13 cellular contexts compared by ENCODE assay signal in the genomic region with DNA sequence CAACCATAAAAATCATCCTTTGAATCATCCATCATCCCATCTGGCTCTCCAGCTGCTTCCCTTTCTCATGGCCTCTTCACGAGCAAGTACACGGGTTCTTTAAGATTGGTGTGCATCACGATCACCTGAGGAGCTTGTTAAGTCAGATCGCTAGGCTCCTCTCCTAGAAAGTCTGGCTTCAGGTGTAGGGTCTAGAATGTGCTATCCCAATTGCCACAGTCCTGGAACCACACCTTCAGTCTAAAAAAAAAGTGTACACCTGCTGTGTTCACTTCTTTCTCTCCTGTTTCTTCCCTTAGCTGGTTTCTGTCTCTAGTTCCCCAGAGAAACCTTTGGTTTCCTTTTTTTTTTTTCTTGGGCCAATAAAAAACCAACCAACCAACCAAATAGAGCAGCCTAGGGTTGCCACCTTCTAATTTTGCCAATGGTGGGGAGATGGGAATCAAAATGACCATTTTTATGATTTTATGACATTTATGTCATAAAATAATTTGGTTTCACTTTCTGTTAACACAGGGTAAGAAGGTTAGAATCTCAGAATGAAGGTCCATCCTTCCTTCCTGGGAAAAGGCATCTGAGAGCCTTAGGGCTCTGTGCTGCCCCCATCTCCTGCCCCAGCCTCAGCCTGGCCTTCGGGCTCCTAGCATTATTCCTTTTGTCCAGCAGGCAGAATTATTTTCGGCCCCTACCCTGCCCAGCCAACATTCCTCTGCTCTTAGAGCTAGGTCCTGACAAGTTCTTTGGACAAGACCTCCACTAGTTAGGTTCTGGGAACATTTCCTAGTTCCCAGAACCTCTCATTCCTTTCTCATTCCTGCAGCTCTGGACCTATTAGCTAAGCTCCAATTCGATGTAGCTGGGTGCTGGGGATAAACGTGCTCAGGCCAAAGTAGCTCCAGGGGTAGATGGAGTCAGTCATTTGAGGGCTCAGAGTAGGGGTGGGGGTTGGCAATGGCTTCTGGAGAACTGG. TPM values are rescaled to one million over a fixed set of nuclear protein-coding genes. Genes with fewer than 3 reads are reported as not detected.
DNase-seq lines count a peak whose midpoint lies in the region; ATAC-seq, FAIRE-seq and TF ChIP-seq lines count a peak whose summit lies in the region.
"Had no signal": no experiment of that assay in that cellular context is flagged by ENCODE, and none has a peak within 500 bp of the region (broad histone marks: within the 10 kb centered on the region; RNA-seq: fewer than 3 reads in every experiment).

No MANE protein-coding gene starts in this region.

- intact Hi-C loops in activated CD4-positive, alpha-beta T cell treated with anti-CD3 and anti-CD28 coated beads for 36 hours (cut with DNase I, micrococcal nuclease) = loop anchor here (2.0 to 10.0 kb wide), 4 partner anchors 243 to 417 kb away; a partner anchor contains a TSS
- intact Hi-C loops in psoas muscle (cut with DNase I) = loop anchor here in 1 of 2 donors (10.0 kb wide), 1 partner anchor 343 kb away; a partner anchor contains a TSS

- peaks cover 38% of the 10 kb centered on the region for H3K4me1 Mint-ChIP-seq in activated CD4-positive, alpha-beta T cell treated with anti-CD3 and anti-CD28 coated beads for 36 hours

- H3K36me3 Mint-ChIP-seq in activated CD4-positive, alpha-beta T cell treated with anti-CD3 and anti-CD28 coated beads for 36 hours (ENCODE audit: low read depth) = no peaks in the 10 kb centered on the region

- no peak overlapping the region for H3K4me3 Mint-ChIP-seq in activated CD4-positive, alpha-beta T cell treated with anti-CD3 and anti-CD28 coated beads for 36 hours

- FAIRE-seq in HTR-8/SVneo (lab: Jason Lieb, UNC) = no peak
- FAIRE-seq: astrocyte had no signal

- no peaks in the 10 kb centered on the region for H3K36me3 ChIP-seq in psoas muscle (ENCODE audit: insufficient read depth in 1 of 2, low read depth in 1 of 2)
- H3K36me3 ChIP-seq: thyroid gland had no signal

- peak overlapping the region; percentile 70 for H3K27ac Mint-ChIP-seq in activated CD4-positive, alpha-beta T cell treated with anti-CD3 and anti-CD28 coated beads for 36 hours

- no peaks in the 10 kb centered on the region for H3K27me3 ChIP-seq in psoas muscle (ENCODE audit: insufficient read depth in 3 of 3, low read length in 2 of 3)
- H3K27me3 ChIP-seq: thyroid gland had no signal

- POLR2A ChIA-PET in activated CD4-positive, alpha-beta T cell treated with anti-CD3 and anti-CD28 coated beads for 36 hours (lab: Charles Lee) = interaction anchor here (0.7 kb wide), 1 partner anchor 11 kb away, joined by 3 read pairs; no protein-coding TSS in a partner anchor

- H3K4me3 ChIP-seq in psoas muscle = no peak overlapping the region
- H3K4me3 ChIP-seq: thyroid gland had no signal

- no peaks in the 10 kb centered on the region for H3K9me3 ChIP-seq in psoas muscle
- H3K9me3 ChIP-seq: thyroid gland had no signal

- H3K4me1 ChIP-seq in psoas muscle = peaks cover 9% of the 10 kb centered on the region
- H3K4me1 ChIP-seq: thyroid gland had no signal

- no peak for DNase-seq in activated CD4-positive, alpha-beta T cell treated with anti-CD3 and anti-CD28 coated beads for 36 hours
- no peak for DNase-seq in activated CD4-positive, alpha-beta T cell treated with anti-CD3 and anti-CD28 coated beads for 1 hour
- DNase-seq in LoVo (ENCODE audit: low spot score) (peak; percentile 46), astrocyte of the hippocampus (ENCODE audit: low read depth, low spot score) (peak; percentile 28), psoas muscle (peak in 1 of 2 donors; percentile 17), HTR-8/SVneo (ENCODE audit: insufficient read length, low spot score) (no peak)
- no peak for DNase-seq in stimulated activated CD4-positive, alpha-beta T cell treated with anti-CD3 and anti-CD28 coated beads, Interleukin-1b, Interleukin-23, amount 100 ng/mL, for 48 hours
- DNase-seq: activated CD4-positive, alpha-beta T cell treated with anti-CD3 and anti-CD28 coated beads, Interleukin-2, amount 50 U/mL, for 48 hours; NCI-H82; thyroid gland had no signal

- 56 to 65% (median 57%) methylated on average over 8 of the region's 8 CpGs for WGBS in psoas muscle, 3 donors

- H3K9me3 Mint-ChIP-seq in activated CD4-positive, alpha-beta T cell treated with anti-CD3 and anti-CD28 coated beads for 36 hours (ENCODE audit: low read depth) = peaks cover 2% of the 10 kb centered on the region

- no peak for TF ChIP-seq CTCF in psoas muscle (IDR thresholded peaks at IDR 0.05)

- peak overlapping the region; percentile 23 for H3K27ac ChIP-seq in psoas muscle
- H3K27ac ChIP-seq: thyroid gland had no signal

- no peaks in the 10 kb centered on the region for H3K27me3 Mint-ChIP-seq in activated CD4-positive, alpha-beta T cell treated with anti-CD3 and anti-CD28 coated beads for 36 hours

- CTCF ChIA-PET in activated CD4-positive, alpha-beta T cell treated with anti-CD3 and anti-CD28 coated beads for 36 hours (lab: Charles Lee) = interaction anchor here (0.5 to 2.7 kb wide), 6 partner anchors 9 to 364 kb away, joined by 3 to 12 read pairs (median 4); no protein-coding TSS in a partner anchor

- ATAC-seq in activated CD4-positive, alpha-beta T cell treated with anti-CD3 and anti-CD28 coated beads for 36 hours = peak; percentile 8
- ATAC-seq in psoas muscle = no peak
- no peak for ATAC-seq in GM19035 (IDR thresholded peaks at IDR 0.05; ENCODE audit: unreplicated experiment)

RNA-seq across cellular contexts. Expression of a gene that starts 1.9 kb away (rescaled TPM):
- not detected for total RNA-seq in activated CD4-positive, alpha-beta T cell treated with anti-CD3 and anti-CD28 coated beads for 36 hours
- total RNA-seq in psoas muscle = not detected
- under 1 TPM in 1 of 3 donors, not detected in 2; 0.03 TPM for polyA plus RNA-seq in psoas muscle
- total RNA-seq: astrocyte, G401 had no signal

RNA-seq across cellular contexts. Expression of a gene that starts 7.1 kb away (rescaled TPM):
- total RNA-seq in activated CD4-positive, alpha-beta T cell treated with anti-CD3 and anti-CD28 coated beads for 36 hours = 100 to 1,000 TPM in 1 of 2 experiments, 10 to 100 TPM in 1; 97.7 to 144 TPM
- total RNA-seq in psoas muscle = 10 to 100 TPM; 31.3 to 63.2 (median 46.3) TPM
- 10 to 100 TPM; 28.5 to 54.4 (median 35.5) TPM for polyA plus RNA-seq in psoas muscle

RNA-seq across cellular contexts. Expression of a gene that starts 22.0 kb away (rescaled TPM):
- not detected for total RNA-seq in activated CD4-positive, alpha-beta T cell treated with anti-CD3 and anti-CD28 coated beads for 36 hours
- 100 to 1,000 TPM; 248 to 524 (median 400) TPM for total RNA-seq in psoas muscle
- 100 to 1,000 TPM in 2 of 3 donors, 10 to 100 TPM in 1; 20.7 to 318 (median 210) TPM for polyA plus RNA-seq in psoas muscle
- total RNA-seq: G401 had no signal

Comparison
In these comparisons a context has a peak if more than half of its experiments do, and no peak if none do; other contexts are left out.
1. DNase-seq: peak in LoVo (single experiment) and astrocyte of the hippocampus (single experiment); none in activated CD4-positive, alpha-beta T cell treated with anti-CD3 and anti-CD28 coated beads for 36 hours (single experiment), activated CD4-positive, alpha-beta T cell treated with anti-CD3 and anti-CD28 coated beads for 1 hour (single experiment), stimulated activated CD4-positive, alpha-beta T cell treated with anti-CD3 and anti-CD28 coated beads, Interleukin-1b, Interleukin-23, amount 100 ng/mL, for 48 hours (single experiment) and HTR-8/SVneo (single experiment).
2. RNA of a gene that starts 22.0 kb away (total RNA-seq): 248 to 524 TPM in psoas muscle; not detected in activated CD4-positive, alpha-beta T cell treated with anti-CD3 and anti-CD28 coated beads for 36 hours; every median in the first group is over 100 times any median in the second.